Comparison of ENCODE assay signal across 8 cellular contexts in genomic region chr7:7920481-7920880, GRCh38. TPM values are rescaled to one million over a fixed set of nuclear protein-coding genes. Genes with fewer than 3 reads are reported as not detected.
DNase-seq lines count a peak whose midpoint lies in the region; ATAC-seq and TF ChIP-seq lines count a peak whose summit lies in the region.

No MANE protein-coding gene starts in this region.

- H3K36me3 ChIP-seq in colonic mucosa, result no peaks in the 10 kb centered on the region

- TF ChIP-seq CTCF in GM12865 (IDR thresholded peaks at IDR 0.05; ENCODE audit: insufficient read depth, low read depth, low read length, missing control alignments), result no peak
- no peak for TF ChIP-seq CTCF in colonic mucosa (IDR thresholded peaks at IDR 0.05)

- no peaks in the 10 kb centered on the region for H3K9me3 ChIP-seq in colonic mucosa

- H3K27me3 ChIP-seq in colonic mucosa, result no peaks in the 10 kb centered on the region

- H3K9ac ChIP-seq in colonic mucosa (ENCODE audit: low read depth in 2 of 2, low read length in 2 of 2), result no peak overlapping the region

- peak overlapping the region; percentile 73 for H3K27ac ChIP-seq in colonic mucosa

- intact Hi-C loops in colonic mucosa (cut with DNase I), result no loop called here

- ATAC-seq in GM19455 (IDR thresholded peaks at IDR 0.05; ENCODE audit: unreplicated experiment), result peak; percentile 96
- peak; percentile 94 for ATAC-seq in HG03354 (IDR thresholded peaks at IDR 0.05; ENCODE audit: poor library complexity, severe bottlenecking, unreplicated experiment)

- H3K4me1 ChIP-seq in colonic mucosa, result no peaks in the 10 kb centered on the region

- DNase-seq in GM12865 (ENCODE audit: low read depth) (peak; percentile 86), colonic mucosa (peak; percentile 34), cerebellar cortex (ENCODE audit: low spot score) (no peak), HUDEP-2 (lab: John Stamatoyannopoulos, UW; ENCODE audit: unreplicated experiment in 76 of 76) (no peak), NCI-H510A treated with DMSO at 0.1 percent for 48 hours (lab: John Stamatoyannopoulos, UW) (no peak)
- DNase-seq in activated CD8-positive, alpha-beta memory T cell treated with anti-CD3 and anti-CD28 coated beads, Interleukin-2, amount 50 U/mL, for 4 hours, result no peak

- H3K4me3 ChIP-seq in GM12865 (ENCODE audit: low read depth, low read length) (no peak overlapping the region), colonic mucosa (no peak overlapping the region)

RNA-seq across cellular contexts. Expression of gene GLCCI1, which starts 48.1 kb away (rescaled TPM):
- 1 to 10 TPM; 7.5 to 8.3 TPM for total RNA-seq in colonic mucosa

Comparison
In these comparisons a context has a peak if more than half of its experiments do, and no peak if none do; other contexts are left out.
1. DNase-seq: peak in GM12865 (single experiment) and colonic mucosa (single experiment); none in cerebellar cortex (single experiment), activated CD8-positive, alpha-beta memory T cell treated with anti-CD3 and anti-CD28 coated beads, Interleukin-2, amount 50 U/mL, for 4 hours (single experiment), HUDEP-2 (0 of 76) and NCI-H510A treated with DMSO at 0.1 percent for 48 hours (single experiment).